Comparison of ENCODE assay signal across 9 cellular contexts in genomic region chr2:223563462-223563861, GRCh38. TPM values are rescaled to one million over a fixed set of nuclear protein-coding genes. Genes with fewer than 3 reads are reported as not detected.
A peak's percentile ranks its signal among the peaks of the same experiment; 100 is the strongest.
DNase-seq lines count a peak whose midpoint lies in the region; TF ChIP-seq lines count a peak whose summit lies in the region.
"Had no signal": no experiment of that assay in that cellular context is flagged by ENCODE, and none has a peak within 500 bp of the region (broad histone marks: within the 10 kb centered on the region; RNA-seq: fewer than 3 reads in every experiment).

No MANE protein-coding gene starts in this region.

- no peak for TF ChIP-seq CTCF in coronary artery (IDR thresholded peaks at IDR 0.05)

- no peak overlapping the region for H3K27ac ChIP-seq in coronary artery

- peak; percentile 92 for DNase-seq in DMS53 treated with DMSO at 0.1 percent for 48 hours (lab: John Stamatoyannopoulos, UW; ENCODE audit: unreplicated experiment)
- DNase-seq in NCI-H1930 (lab: John Stamatoyannopoulos, UW), result peak; percentile 19 to 47
- DNase-seq in astrocyte of the hippocampus (ENCODE audit: low read depth, low spot score), result peak; percentile 67
- DNase-seq in lung microvascular endothelial cell (ENCODE audit: low read depth in 2 of 2), result peak; percentile 89 to 93
- DNase-seq in foreskin melanocyte, result no peak
- DNase-seq in D341Med (ENCODE audit: low spot score), result no peak
- DNase-seq in coronary artery (ENCODE audit: low spot score), result no peak
- DNase-seq in MV-4-11 (lab: John Stamatoyannopoulos, UW), result no peak
- DNase-seq: activated CD8-positive, alpha-beta memory T cell treated with anti-CD3 and anti-CD28 coated beads, Interleukin-2, amount 50 U/mL, for 4 hours had no signal

- no peak overlapping the region for H3K4me3 ChIP-seq in coronary artery

RNA-seq across cellular contexts. Expression of gene SCG2, which starts 38.7 kb away (rescaled TPM):
- under 0.01 TPM in 1 of 2 replicates, not detected in the other for total RNA-seq in lung microvascular endothelial cell

Comparison
In these comparisons a context has a peak if more than half of its experiments do, and no peak if none do; other contexts are left out.
1. DNase-seq: peak in DMS53 treated with DMSO at 0.1 percent for 48 hours (single experiment), NCI-H1930 (2 of 2), astrocyte of the hippocampus (single experiment) and lung microvascular endothelial cell (2 of 2); none in foreskin melanocyte (single experiment), D341Med (single experiment), coronary artery (single experiment) and MV-4-11 (single experiment).